Comparison of ENCODE assay signal across 13 cellular contexts in genomic region chr1:24948072-24948827, GRCh38. TPM values are rescaled to one million over a fixed set of nuclear protein-coding genes. Genes with fewer than 3 reads are reported as not detected.
DNase-seq lines count a peak whose midpoint lies in the region; ATAC-seq and TF ChIP-seq lines count a peak whose summit lies in the region.
"Had no signal": no experiment of that assay in that cellular context is flagged by ENCODE, and none has a peak within 500 bp of the region (broad histone marks: within the 10 kb centered on the region; RNA-seq: fewer than 3 reads in every experiment).

No MANE protein-coding gene starts in this region.

- no peaks in the 10 kb centered on the region for H3K9me3 ChIP-seq in BE2C

- CTCF ChIA-PET in activated naive CD4-positive, alpha-beta T cell treated with anti-CD3 and anti-CD28 coated beads, Interleukin-2, amount 10 ng/mL, durations not matched to agents 7 days and 5 days (lab: Charles Lee): interaction anchor here (4.0 kb wide), 1 partner anchor 88 kb away, joined by 18 read pairs; no protein-coding TSS in a partner anchor
- CTCF ChIA-PET in HEK293T (lab: Yijun Ruan, JAX): no interaction called here

- no peaks in the 10 kb centered on the region for H3K36me3 ChIP-seq in BE2C

- H3K4me1 ChIP-seq in BE2C: no peaks in the 10 kb centered on the region

- POLR2A ChIA-PET in HEK293T (lab: Yijun Ruan, JAX): no interaction called here

- no peak for TF ChIP-seq CTCF in BE2C (IDR thresholded peaks at IDR 0.05; ENCODE audit: low read depth, low read length)

- no peak for DNase-seq in activated naive CD4-positive, alpha-beta T cell treated with anti-CD3 and anti-CD28 coated beads, Interleukin-2, amount 10 ng/mL, durations not matched to agents 7 days and 5 days
- DNase-seq in activated naive CD4-positive, alpha-beta T cell treated with anti-CD3 and anti-CD28 coated beads, Interleukin-2, amount 50 U/mL, for 16 hours: no peak
- no peak for DNase-seq in activated naive CD8-positive, alpha-beta T cell treated with anti-CD3 and anti-CD28 coated beads, Interleukin-2, amount 50 U/mL, for 24 hours
- DNase-seq in stimulated activated naive CD8-positive, alpha-beta T cell treated with anti-CD3 and anti-CD28 coated beads, Interleukin-15, amount 100 ng/mL, for 72 hours: no peak
- DNase-seq in UCSD-AML1 (lab: John Stamatoyannopoulos, UW; ENCODE audit: unreplicated experiment) (no peak), BE2C (no peak), HEK293T (ENCODE audit: extremely low spot score) (no peak)
- DNase-seq: MM.1S, NCI-H2107, NCI-H774, Right ventricle myocardium superior had no signal

- peaks cover 56% of the 10 kb centered on the region for H3K36me3 Mint-ChIP-seq in activated naive CD4-positive, alpha-beta T cell treated with anti-CD3 and anti-CD28 coated beads, Interleukin-2, amount 10 ng/mL, durations not matched to agents 7 days and 5 days
- peaks cover 80% of the 10 kb centered on the region for H3K36me3 Mint-ChIP-seq in activated naive CD8-positive, alpha-beta T cell treated with anti-CD3 and anti-CD28 coated beads, Interleukin-2, amount 50 U/mL, for 24 hours (ENCODE audit: low read depth)

- no peaks in the 10 kb centered on the region for H3K9me3 Mint-ChIP-seq in activated naive CD4-positive, alpha-beta T cell treated with anti-CD3 and anti-CD28 coated beads, Interleukin-2, amount 10 ng/mL, durations not matched to agents 7 days and 5 days
- H3K9me3 Mint-ChIP-seq in activated naive CD8-positive, alpha-beta T cell treated with anti-CD3 and anti-CD28 coated beads, Interleukin-2, amount 50 U/mL, for 24 hours: no peaks in the 10 kb centered on the region
- H3K9me3 Mint-ChIP-seq in stimulated activated naive CD8-positive, alpha-beta T cell treated with anti-CD3 and anti-CD28 coated beads, Interleukin-15, amount 100 ng/mL, for 72 hours: no peaks in the 10 kb centered on the region

- no peak overlapping the region for H3K4me3 Mint-ChIP-seq in activated naive CD4-positive, alpha-beta T cell treated with anti-CD3 and anti-CD28 coated beads, Interleukin-2, amount 10 ng/mL, durations not matched to agents 7 days and 5 days
- H3K4me3 Mint-ChIP-seq in activated naive CD8-positive, alpha-beta T cell treated with anti-CD3 and anti-CD28 coated beads, Interleukin-2, amount 50 U/mL, for 24 hours: no peak overlapping the region
- peak overlapping the region; percentile 38 to 53 for H3K4me3 Mint-ChIP-seq in stimulated activated naive CD8-positive, alpha-beta T cell treated with anti-CD3 and anti-CD28 coated beads, Interleukin-15, amount 100 ng/mL, for 72 hours

- H3K27ac Mint-ChIP-seq in activated naive CD4-positive, alpha-beta T cell treated with anti-CD3 and anti-CD28 coated beads, Interleukin-2, amount 10 ng/mL, durations not matched to agents 7 days and 5 days: peak overlapping the region; percentile 52
- H3K27ac Mint-ChIP-seq in activated naive CD8-positive, alpha-beta T cell treated with anti-CD3 and anti-CD28 coated beads, Interleukin-2, amount 50 U/mL, for 24 hours: peak overlapping the region; percentile 76
- H3K27ac Mint-ChIP-seq in stimulated activated naive CD8-positive, alpha-beta T cell treated with anti-CD3 and anti-CD28 coated beads, Interleukin-15, amount 100 ng/mL, for 72 hours: peak overlapping the region; percentile 52 to 84

- H3K27me3 ChIP-seq in BE2C: no peaks in the 10 kb centered on the region

- peak; percentile 12 for ATAC-seq in HG02840 (IDR thresholded peaks at IDR 0.05; ENCODE audit: low FRiP score, unreplicated experiment)
- no peak for ATAC-seq in activated naive CD8-positive, alpha-beta T cell treated with anti-CD3 and anti-CD28 coated beads, Interleukin-2, amount 50 U/mL, for 24 hours
- ATAC-seq in stimulated activated naive CD8-positive, alpha-beta T cell treated with anti-CD3 and anti-CD28 coated beads, Interleukin-15, amount 100 ng/mL, for 72 hours: peak; percentile 33

- no peak overlapping the region for H3K4me3 ChIP-seq in BE2C (ENCODE audit: low read depth, low read length)
- H3K4me3 ChIP-seq: skin epidermis had no signal

- H3K27me3 Mint-ChIP-seq in activated naive CD4-positive, alpha-beta T cell treated with anti-CD3 and anti-CD28 coated beads, Interleukin-2, amount 10 ng/mL, durations not matched to agents 7 days and 5 days: no peaks in the 10 kb centered on the region
- no peaks in the 10 kb centered on the region for H3K27me3 Mint-ChIP-seq in activated naive CD8-positive, alpha-beta T cell treated with anti-CD3 and anti-CD28 coated beads, Interleukin-2, amount 50 U/mL, for 24 hours
- no peaks in the 10 kb centered on the region for H3K27me3 Mint-ChIP-seq in stimulated activated naive CD8-positive, alpha-beta T cell treated with anti-CD3 and anti-CD28 coated beads, Interleukin-15, amount 100 ng/mL, for 72 hours

- H3K4me1 Mint-ChIP-seq in activated naive CD4-positive, alpha-beta T cell treated with anti-CD3 and anti-CD28 coated beads, Interleukin-2, amount 10 ng/mL, durations not matched to agents 7 days and 5 days: peaks cover 84% of the 10 kb centered on the region
- H3K4me1 Mint-ChIP-seq in activated naive CD8-positive, alpha-beta T cell treated with anti-CD3 and anti-CD28 coated beads, Interleukin-2, amount 50 U/mL, for 24 hours: peaks cover 77% of the 10 kb centered on the region
- peaks cover 92% of the 10 kb centered on the region for H3K4me1 Mint-ChIP-seq in stimulated activated naive CD8-positive, alpha-beta T cell treated with anti-CD3 and anti-CD28 coated beads, Interleukin-15, amount 100 ng/mL, for 72 hours

TF ChIP-seq in HEK293T, 16 proteins besides CTCF, POLR2A, EP300 and RAD21:
- no peak for TF ChIP-seq ELF4 (IDR thresholded peaks at IDR 0.05)
- no peak for TF ChIP-seq L3MBTL2 (conservative IDR thresholded peaks at IDR 0.05)
- no peak for TF ChIP-seq HDGF (IDR thresholded peaks at IDR 0.05; ENCODE audit: borderline replicate concordance)

RNA-seq across cellular contexts. Expression of gene RUNX3, which starts 18.2 kb away (rescaled TPM):
- not detected for polyA plus RNA-seq in BE2C (2012; ENCODE audit: insufficient read depth, insufficient read length, low read depth)

Comparison
In these comparisons a context has a peak if more than half of its experiments do, and no peak if none do; other contexts are left out.
1. H3K4me3 Mint-ChIP-seq: peak in stimulated activated naive CD8-positive, alpha-beta T cell treated with anti-CD3 and anti-CD28 coated beads, Interleukin-15, amount 100 ng/mL, for 72 hours (2 of 2); none in activated naive CD4-positive, alpha-beta T cell treated with anti-CD3 and anti-CD28 coated beads, Interleukin-2, amount 10 ng/mL, durations not matched to agents 7 days and 5 days (single experiment) and activated naive CD8-positive, alpha-beta T cell treated with anti-CD3 and anti-CD28 coated beads, Interleukin-2, amount 50 U/mL, for 24 hours (single experiment).
2. Peak in every context shown above with its lines, with median percentiles within 50 percentile points of each other: H3K27ac Mint-ChIP-seq.